9 cellular contexts compared by ENCODE assay signal in genomic region chr2:10722252-10722825, GRCh38. TPM values are rescaled to one million over a fixed set of nuclear protein-coding genes. Genes with fewer than 3 reads are reported as not detected.
DNase-seq lines count a peak whose midpoint lies in the region; ATAC-seq, FAIRE-seq and TF ChIP-seq lines count a peak whose summit lies in the region.
"Had no signal": no experiment of that assay in that cellular context is flagged by ENCODE, and none has a peak within 500 bp of the region (broad histone marks: within the 10 kb centered on the region; RNA-seq: fewer than 3 reads in every experiment).

No MANE protein-coding gene starts in this region.

- no peak for DNase-seq in activated naive CD4-positive, alpha-beta T cell treated with anti-CD3 and anti-CD28 coated beads for 36 hours
- no peak for DNase-seq in activated naive CD4-positive, alpha-beta T cell (lab: John Stamatoyannopoulos, UW)
- DNase-seq in GM12878 (ENCODE audit: low read depth, low spot score) (no peak), tibial nerve (ENCODE audit: low spot score in 2 of 2) (no peak), superior temporal gyrus (ENCODE audit: extremely low spot score) (no peak)
- DNase-seq: BE2C had no signal

- RAD21 ChIA-PET in GM12878 (lab: Charles Lee; ENCODE audit: unreplicated experiment), result no interaction called here

- no peak overlapping the region for H3K9ac ChIP-seq in GM12878 (ENCODE audit: control insufficient read depth, insufficient read depth, low read length)
- no peak overlapping the region for H3K9ac ChIP-seq in mucosa of rectum (ENCODE audit: low read depth in 1 of 2, low read length in 2 of 2)

- H3K36me3 Mint-ChIP-seq in activated naive CD4-positive, alpha-beta T cell treated with anti-CD3 and anti-CD28 coated beads for 36 hours (ENCODE audit: low read depth), result no peaks in the 10 kb centered on the region

- H4K20me1 ChIP-seq in GM12878 (ENCODE audit: control insufficient read depth, insufficient read depth), result no peaks in the 10 kb centered on the region; the same call in none of the 2 replicates

- in situ Hi-C loops in GM12878 (cut with MboI), result no loop called here

- CTCF ChIA-PET in activated naive CD4-positive, alpha-beta T cell treated with anti-CD3 and anti-CD28 coated beads for 36 hours (lab: Charles Lee), result interaction anchor here (0.9 kb wide), 1 partner anchor 13 kb away, joined by 3 read pairs; no protein-coding TSS in a partner anchor
- CTCF ChIA-PET in GM12878 (lab: Yijun Ruan, JAX), result no interaction called here

- H3K4me3 Mint-ChIP-seq in activated naive CD4-positive, alpha-beta T cell treated with anti-CD3 and anti-CD28 coated beads for 36 hours, result peak overlapping the region; percentile 19

- H3K27ac ChIP-seq in GM12878 (ENCODE audit: control insufficient read depth, insufficient read depth), result no peak overlapping the region
- no peak overlapping the region for H3K27ac ChIP-seq in mucosa of rectum (ENCODE audit: low read depth in 2 of 2, low read length in 2 of 2)
- no peak overlapping the region for H3K27ac ChIP-seq in tibial nerve

- POLR2A ChIA-PET in GM12878 (lab: Charles Lee), result no interaction called here

- no peak overlapping the region for H3K27ac Mint-ChIP-seq in activated naive CD4-positive, alpha-beta T cell treated with anti-CD3 and anti-CD28 coated beads for 36 hours

- H3K9me3 ChIP-seq in GM12878 (replicated peaks; ENCODE audit: control insufficient read depth, insufficient read depth, low read length) (no peaks in the 10 kb centered on the region), mucosa of rectum (ENCODE audit: control insufficient read depth in 2 of 2, low read length in 2 of 2) (no peaks in the 10 kb centered on the region), tibial nerve (no peaks in the 10 kb centered on the region)
- H3K9me3 ChIP-seq: BE2C had no signal

- TF ChIP-seq POLR2A in GM12878 (IDR thresholded peaks at IDR 0.05; ENCODE audit: low read depth, low read length) (no peak), tibial nerve (IDR thresholded peaks at IDR 0.05) (no peak)

- no peaks in the 10 kb centered on the region for H3K9me3 Mint-ChIP-seq in activated naive CD4-positive, alpha-beta T cell treated with anti-CD3 and anti-CD28 coated beads for 36 hours

- ATAC-seq in GM12878 (no peak), HG03095 (IDR thresholded peaks at IDR 0.05; ENCODE audit: unreplicated experiment) (no peak), GM21825 (IDR thresholded peaks at IDR 0.05; ENCODE audit: unreplicated experiment) (no peak)

- WGBS in GM12878 (ENCODE audit: insufficient coverage, insufficient replicate concordance, low lambda C conversion rate, missing lambda C conversion rate), result 16% methylated on average over 7 of the region's 7 CpGs
- 15 to 22% methylated on average over 7 of the region's 7 CpGs for WGBS in tibial nerve, 2 donors

- TF ChIP-seq EP300 in GM12878 (IDR thresholded peaks at IDR 0.05; ENCODE audit: borderline replicate concordance in 1 of 2, control insufficient read depth in 1 of 2, low read depth in 2 of 2, low read length in 2 of 2) (no peak), tibial nerve (IDR thresholded peaks at IDR 0.05) (no peak)

- TF ChIP-seq CTCF in GM12878 (IDR thresholded peaks at IDR 0.05 in 2 of 3, conservative IDR thresholded peaks at IDR 0.05 in 1 of 3; ENCODE audit: control insufficient read depth in 2 of 3, extremely low read depth in 1 of 3, insufficient read depth in 1 of 3, low read depth in 3 of 3, low read length in 3 of 3), result no peak
- TF ChIP-seq CTCF in tibial nerve (IDR thresholded peaks at IDR 0.05), result no peak

- no peaks in the 10 kb centered on the region for H3K79me2 ChIP-seq in GM12878 (ENCODE audit: control insufficient read depth, insufficient read depth, low read length)

- H3K4me2 ChIP-seq in GM12878 (ENCODE audit: control insufficient read depth, insufficient read depth), result peak overlapping the region; percentile 89; the same call in 1 of the 2 replicates

- no peak for FAIRE-seq in GM12878 (lab: Jason Lieb, UNC)

- H3K4me1 Mint-ChIP-seq in activated naive CD4-positive, alpha-beta T cell treated with anti-CD3 and anti-CD28 coated beads for 36 hours (ENCODE audit: low read depth), result peaks cover 12% of the 10 kb centered on the region

- H3K4me3 ChIP-seq in GM12878 (no peak overlapping the region), mucosa of rectum (ENCODE audit: low read length in 2 of 2) (peak overlapping the region; percentile 61 to 67), tibial nerve (peak overlapping the region; percentile 3 to 48 (median 32))

- H3K27me3 ChIP-seq in GM12878 (replicated peaks in 1 of 2; ENCODE audit: control insufficient read depth in 2 of 2, insufficient read depth in 2 of 2, low read length in 1 of 2) (peaks cover 22 to 25% of the 10 kb centered on the region in 2 experiments), mucosa of rectum (ENCODE audit: control insufficient read depth in 2 of 2, insufficient read depth in 2 of 2, low read length in 2 of 2) (peaks cover 28 to 33% of the 10 kb centered on the region in 2 donors), tibial nerve (peaks cover 0 to 55% of the 10 kb centered on the region in 2 donors)

- H2AFZ ChIP-seq in GM12878 (ENCODE audit: control insufficient read depth, low read depth, low read length), result no peak overlapping the region

- SMC1A ChIA-PET in GM12878 (lab: Charles Lee; ENCODE audit: uncharacterized antibody, unreplicated experiment), result no interaction called here

- BruUV-seq in GM12878 (replicated peaks; lab: Mats Ljungman, UMichigan), result no TSS peak

- H3K4me1 ChIP-seq in GM12878 (ENCODE audit: control insufficient read depth, insufficient read depth, low read length), result peaks cover 4% of the 10 kb centered on the region; the same call in 1 of the 2 replicates
- H3K4me1 ChIP-seq in mucosa of rectum (ENCODE audit: control insufficient read depth in 2 of 2, insufficient read depth in 2 of 2, low read length in 2 of 2), result peaks cover 3 to 12% of the 10 kb centered on the region in 2 donors
- H3K4me1 ChIP-seq in tibial nerve, result peaks cover 0 to 21% (median 6%) of the 10 kb centered on the region in 4 donors
- H3K4me1 ChIP-seq: BE2C had no signal

- no peak for TF ChIP-seq RAD21 in GM12878 (IDR thresholded peaks at IDR 0.05; ENCODE audit: insufficient read depth, low read depth, low read length)

- peaks cover 41% of the 10 kb centered on the region for H3K27me3 Mint-ChIP-seq in activated naive CD4-positive, alpha-beta T cell treated with anti-CD3 and anti-CD28 coated beads for 36 hours (ENCODE audit: low read depth)

- intact Hi-C loops in activated naive CD4-positive, alpha-beta T cell treated with anti-CD3 and anti-CD28 coated beads for 36 hours (cut with micrococcal nuclease), result no loop called here
- intact Hi-C loops in GM12878 (cut with micrococcal nuclease; ENCODE audit: unreplicated experiment), result no loop called here

- no peaks in the 10 kb centered on the region for H3K36me3 ChIP-seq in GM12878 (ENCODE audit: control insufficient read depth in 2 of 2, insufficient read depth in 2 of 2, low read length in 1 of 2)
- no peaks in the 10 kb centered on the region for H3K36me3 ChIP-seq in mucosa of rectum (ENCODE audit: control insufficient read depth in 2 of 2, insufficient read depth in 2 of 2, low read length in 2 of 2)
- no peaks in the 10 kb centered on the region for H3K36me3 ChIP-seq in tibial nerve
- H3K36me3 ChIP-seq: BE2C had no signal

TF ChIP-seq in GM12878, 131 proteins besides CTCF, POLR2A, EP300 and RAD21:
- TF ChIP-seq KLF5 (IDR thresholded peaks at IDR 0.05; ENCODE audit: partially characterized antibody) (no peak), NR2F1 (conservative IDR thresholded peaks at IDR 0.05) (0 out of 2 replicates have a peak, but pooled peaks have one; percentile 15)
TF ChIP-seq in GM12878: peak in this region for 1.

RNA-seq across cellular contexts. Expression of gene ATP6V1C2, which starts 0.9 kb away (rescaled TPM):
- not detected for total RNA-seq in activated naive CD4-positive, alpha-beta T cell treated with anti-CD3 and anti-CD28 coated beads for 36 hours
- 0.66 and 1.8 TPM in 2 replicates for total RNA-seq in GM12878 (2013; cell fraction: nucleolus; rRNA removed)
- total RNA-seq in GM12878 (2014; rRNA removed) (0.05 and 0.06 TPM in 2 replicates), GM12878 (2014; rRNA removed; fragmentation: Illumina TruSeq; extraction: Trizol) (0.04 and 0.09 TPM in 2 replicates), GM12878 (2021) (not detected in 2 replicates), tibial nerve (under 1 TPM in 3 of 4 donors, not detected in 1; 0.21 to 0.66 (median 0.30) TPM)
- 2.1 TPM for polyA plus RNA-seq in GM12878 (2011; ENCODE audit: low read depth)
- polyA plus RNA-seq in GM12878 (2011; rRNA removed) (0.34 and 0.36 TPM in 2 replicates), GM12878 (2014; fragmentation: Illumina TruSeq; extraction: Trizol) (0.06 and 0.09 TPM in 2 replicates), GM12878 (2014; fragmentation: Nextera tagmentation; extraction: Ambion mirVana) (under 1 TPM; 0.24 to 0.42 TPM), GM12878 (2014; rRNA removed) (0.13 TPM in 1 of 2 replicates, not detected in the other), GM12878 (2016; fragmentation: Nextera tagmentation; extraction: Ambion mirVana) (1 to 10 TPM; 1.2 to 1.5 TPM)
- 0.06 and 0.18 TPM in 2 replicates for polyA plus RNA-seq in GM12878 (2011; cell fraction: cytosol; rRNA removed)
- polyA plus RNA-seq in GM12878 (2011; cell fraction: nucleus; rRNA removed), result 1.3 TPM in 2 replicates
- 1.6 and 2.1 TPM in 2 replicates for polyA plus RNA-seq in GM12878 (2012)
- polyA minus RNA-seq in GM12878 (2011; rRNA and poly(A)+ RNA removed), result 0.05 and 0.07 TPM in 2 replicates
- not detected in 2 replicates for polyA minus RNA-seq in GM12878 (2011; cell fraction: cytosol; rRNA and poly(A)+ RNA removed)
- polyA minus RNA-seq in GM12878 (2011; cell fraction: nucleus; rRNA and poly(A)+ RNA removed), result 0.12 TPM in 1 of 2 replicates, not detected in the other

RNA-seq across cellular contexts. Expression of gene NOL10, which starts 32.6 kb away (rescaled TPM):
- 10 to 100 TPM; 27.0 to 28.9 TPM for total RNA-seq in activated naive CD4-positive, alpha-beta T cell treated with anti-CD3 and anti-CD28 coated beads for 36 hours
- 47.3 and 75.2 TPM in 2 replicates for total RNA-seq in GM12878 (2013; cell fraction: nucleolus; rRNA removed)
- 30.8 and 31.5 TPM in 2 replicates for total RNA-seq in GM12878 (2014; rRNA removed)
- total RNA-seq in GM12878 (2014; rRNA removed; fragmentation: Illumina TruSeq; extraction: Trizol), result 35.4 and 38.6 TPM in 2 replicates
- 25.7 and 29.2 TPM in 2 replicates for total RNA-seq in GM12878 (2021)
- polyA plus RNA-seq in GM12878 (2011; ENCODE audit: low read depth), result 8.9 TPM
- polyA plus RNA-seq in GM12878 (2011; rRNA removed), result 36.6 and 39.3 TPM in 2 replicates
- 17.6 and 20.2 TPM in 2 replicates for polyA plus RNA-seq in GM12878 (2011; cell fraction: cytosol; rRNA removed)
- 15.3 and 21.3 TPM in 2 replicates for polyA plus RNA-seq in GM12878 (2011; cell fraction: nucleus; rRNA removed)
- polyA plus RNA-seq in GM12878 (2012), result 12.8 and 14.7 TPM in 2 replicates
- polyA plus RNA-seq in GM12878 (2014; fragmentation: Illumina TruSeq; extraction: Trizol), result 37.9 and 45.2 TPM in 2 replicates
- 10 to 100 TPM; 21.2 to 22.7 TPM for polyA plus RNA-seq in GM12878 (2014; fragmentation: Nextera tagmentation; extraction: Ambion mirVana)
- 20.8 and 23.4 TPM in 2 replicates for polyA plus RNA-seq in GM12878 (2014; rRNA removed)
- 10 to 100 TPM; 42.9 to 44.5 TPM for polyA plus RNA-seq in GM12878 (2016; fragmentation: Nextera tagmentation; extraction: Ambion mirVana)
- polyA minus RNA-seq in GM12878 (2011; rRNA and poly(A)+ RNA removed), result 47.8 and 54.8 TPM in 2 replicates
- 15.2 and 17.7 TPM in 2 replicates for polyA minus RNA-seq in GM12878 (2011; cell fraction: cytosol; rRNA and poly(A)+ RNA removed)
- 17.4 and 25.3 TPM in 2 replicates for polyA minus RNA-seq in GM12878 (2011; cell fraction: nucleus; rRNA and poly(A)+ RNA removed)
- total RNA-seq in tibial nerve, result 10 to 100 TPM; 25.1 to 34.2 (median 29.4) TPM
